10 cellular contexts compared by ENCODE assay signal in the genomic region with DNA sequence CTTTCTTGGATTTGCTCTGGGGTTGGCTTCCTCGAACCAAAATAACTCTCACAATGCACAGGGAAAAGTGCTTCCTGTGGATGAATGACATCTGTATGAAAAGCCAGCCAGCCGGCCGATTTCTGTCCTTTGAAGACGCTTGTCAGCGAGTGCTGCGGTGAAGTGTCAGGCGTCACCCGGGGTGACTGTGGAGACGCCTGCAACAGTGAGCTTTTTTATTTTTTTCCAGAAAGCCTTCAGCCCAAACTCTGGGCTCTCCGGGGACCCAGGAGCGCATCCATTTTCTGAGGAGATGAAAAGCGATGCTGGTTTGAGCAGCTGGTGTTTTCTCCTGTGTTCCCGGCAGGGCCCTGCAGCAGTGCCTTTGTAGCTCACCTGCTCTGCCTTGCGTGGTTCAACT. TPM values are rescaled to one million over a fixed set of nuclear protein-coding genes. Genes with fewer than 3 reads are reported as not detected.
DNase-seq lines count a peak whose midpoint lies in the region; ATAC-seq and TF ChIP-seq lines count a peak whose summit lies in the region.
"Had no signal": no experiment of that assay in that cellular context is flagged by ENCODE, and none has a peak within 500 bp of the region (broad histone marks: within the 10 kb centered on the region; RNA-seq: fewer than 3 reads in every experiment).

No MANE protein-coding gene starts in this region.

- H3K4me3 ChIP-seq in neuronal stem cell (ENCODE audit: low read length in 2 of 2) = peak overlapping the region in 1 of 2 donors; percentile 24
- H3K4me3 ChIP-seq in coronary artery = no peak overlapping the region

- H3K9me3 ChIP-seq in neuronal stem cell (replicated peaks in 1 of 2; ENCODE audit: control insufficient read depth in 2 of 2, insufficient read depth in 1 of 2, low read depth in 1 of 2, low read length in 2 of 2) = peaks cover 2 to 3% of the 10 kb centered on the region in 2 donors

- peaks cover 3% of the 10 kb centered on the region for H3K79me1 ChIP-seq in neuronal stem cell (ENCODE audit: low read depth, low read length)

- no peak overlapping the region for H3K9ac ChIP-seq in neuronal stem cell (ENCODE audit: low read depth, low read length, poor library complexity)

- WGBS in neuronal stem cell (ENCODE audit: extremely low coverage in 2 of 2, insufficient read length in 2 of 2, insufficient replicate concordance in 1 of 2), 2 donors = no CpG with 5 or more reads among the region's 14 CpGs

- H3K18ac ChIP-seq in neuronal stem cell (ENCODE audit: low read length) = peak overlapping the region; percentile 38

- no peak overlapping the region for H4K8ac ChIP-seq in neuronal stem cell (ENCODE audit: low read depth, low read length)

- ATAC-seq in GM18511 (IDR thresholded peaks at IDR 0.05; ENCODE audit: unreplicated experiment) = no peak

- no peak overlapping the region for H3K14ac ChIP-seq in neuronal stem cell (ENCODE audit: low read length)

- no peaks in the 10 kb centered on the region for H3K36me3 ChIP-seq in neuronal stem cell (replicated peaks in 1 of 2; ENCODE audit: control insufficient read depth in 2 of 2, insufficient read depth in 2 of 2, low read length in 2 of 2)

- H3K27me3 ChIP-seq in neuronal stem cell (ENCODE audit: control insufficient read depth in 3 of 3, insufficient read depth in 3 of 3, low read depth in 1 of 3, low read length in 3 of 3) = no peaks in the 10 kb centered on the region

- peak overlapping the region; percentile 62 for H3K27ac ChIP-seq in neuronal stem cell (replicated peaks; ENCODE audit: low read length)
- H3K27ac ChIP-seq in coronary artery = no peak overlapping the region

- no peak overlapping the region for H2BK120ac ChIP-seq in neuronal stem cell (ENCODE audit: low read depth, low read length)

- H3K23ac ChIP-seq in neuronal stem cell (ENCODE audit: low read depth, low read length, poor library complexity) = no peak overlapping the region

- peak overlapping the region; percentile 65 for H2AFZ ChIP-seq in neuronal stem cell (ENCODE audit: low read length)

- no peak for TF ChIP-seq CTCF in coronary artery (IDR thresholded peaks at IDR 0.05)

- no peak overlapping the region for H2BK5ac ChIP-seq in neuronal stem cell (ENCODE audit: low read length)

- H2AK5ac ChIP-seq in neuronal stem cell (ENCODE audit: low read depth, low read length) = no peak overlapping the region

- no peak overlapping the region for H3K4me2 ChIP-seq in neuronal stem cell (ENCODE audit: insufficient read depth, low read length, poor library complexity, severe bottlenecking)

- H3K4me1 ChIP-seq in neuronal stem cell (ENCODE audit: control insufficient read depth in 2 of 2, insufficient read depth in 1 of 2, low read depth in 1 of 2, low read length in 2 of 2) = peaks cover 9 to 16% of the 10 kb centered on the region in 2 donors

- H4K91ac ChIP-seq in neuronal stem cell (ENCODE audit: low read depth, low read length, poor library complexity) = no peak overlapping the region

- H2BK15ac ChIP-seq in neuronal stem cell (ENCODE audit: low read length) = no peak overlapping the region

- H3K4ac ChIP-seq in neuronal stem cell (ENCODE audit: low read length) = no peak overlapping the region

- H2BK12ac ChIP-seq in neuronal stem cell (ENCODE audit: low read length) = no peak overlapping the region

- DNase-seq in DMS153 treated with DMSO at 0.1 percent for 48 hours (lab: John Stamatoyannopoulos, UW; ENCODE audit: unreplicated experiment) (peak; percentile 26), NCI-H345 (lab: John Stamatoyannopoulos, UW) (peak; percentile 65), neuronal stem cell (ENCODE audit: low spot score) (no peak), coronary artery (ENCODE audit: low spot score) (no peak), DMS53 (lab: John Stamatoyannopoulos, UW) (no peak)
- peak; percentile 5 for DNase-seq in activated naive CD4-positive, alpha-beta T cell treated with Interleukin-2 at 50 U/mL for 16 hours
- DNase-seq: Calu3, cortex of kidney, Karpas-422 had no signal

RNA-seq across cellular contexts. Expression of gene CUX2, which starts 34.3 kb away (rescaled TPM):
- 1.9 TPM for polyA plus RNA-seq in neuronal stem cell (2013, experiment 1 of 2)
- 2.0 TPM for polyA plus RNA-seq in neuronal stem cell (2013, experiment 2 of 2)

Comparison
In these comparisons a context has a peak if more than half of its experiments do, and no peak if none do; other contexts are left out.
1. DNase-seq: peak in DMS153 treated with DMSO at 0.1 percent for 48 hours (single experiment), NCI-H345 (single experiment) and activated naive CD4-positive, alpha-beta T cell treated with Interleukin-2 at 50 U/mL for 16 hours (single experiment); none in neuronal stem cell (single experiment), coronary artery (single experiment) and DMS53 (single experiment).